9 cellular contexts compared by ENCODE assay signal in genomic region chr21:31872072-31872451, GRCh38. TPM values are rescaled to one million over a fixed set of nuclear protein-coding genes. Genes with fewer than 3 reads are reported as not detected.
DNase-seq lines count a peak whose midpoint lies in the region; ATAC-seq and TF ChIP-seq lines count a peak whose summit lies in the region.
"Had no signal": no experiment of that assay in that cellular context is flagged by ENCODE, and none has a peak within 500 bp of the region (broad histone marks: within the 10 kb centered on the region; RNA-seq: fewer than 3 reads in every experiment).

No MANE protein-coding gene starts in this region.

- no peak overlapping the region for H3K4me3 ChIP-seq in CD4-positive, alpha-beta memory T cell (ENCODE audit: low read length in 2 of 2)
- peak overlapping the region; percentile 73 for H3K4me3 ChIP-seq in NT2/D1 (ENCODE audit: insufficient read length, low read depth)
- H3K4me3 ChIP-seq in esophagus squamous epithelium = peak overlapping the region in 3 of 4 donors; percentile 54 to 79 (median 67)
- H3K4me3 ChIP-seq in osteoblast (ENCODE audit: insufficient read depth, low read length) = no peak overlapping the region

- peaks cover 33 to 44% of the 10 kb centered on the region in 2 donors for H3K27me3 Mint-ChIP-seq in CD4-positive, alpha-beta memory T cell

- no peaks in the 10 kb centered on the region for H3K9me3 Mint-ChIP-seq in CD4-positive, alpha-beta memory T cell

- peak overlapping the region; percentile 93 for H3K9ac ChIP-seq in NT2/D1 (ENCODE audit: insufficient read length, low read depth)

- TF ChIP-seq CTCF in esophagus squamous epithelium (IDR thresholded peaks at IDR 0.05) (no peak), osteoblast (IDR thresholded peaks at IDR 0.05; ENCODE audit: extremely low read depth, low read depth, low read length) (no peak)

- no peaks in the 10 kb centered on the region for H3K36me3 Mint-ChIP-seq in CD4-positive, alpha-beta memory T cell

- peaks cover 11% of the 10 kb centered on the region for H3K4me1 ChIP-seq in CD4-positive, alpha-beta memory T cell (ENCODE audit: insufficient read depth, low read length)
- peaks cover 5% of the 10 kb centered on the region for H3K4me1 ChIP-seq in NT2/D1 (ENCODE audit: insufficient read depth, insufficient read length)
- peaks cover 15 to 40% (median 16%) of the 10 kb centered on the region in 3 donors for H3K4me1 ChIP-seq in esophagus squamous epithelium
- H3K4me1 ChIP-seq in osteoblast (ENCODE audit: insufficient read depth, low read length) = no peaks in the 10 kb centered on the region

- no peak for DNase-seq in CD4-positive, alpha-beta memory T cell
- no peak for DNase-seq in NT2/D1 (ENCODE audit: low read depth, low spot score)
- no peak for DNase-seq in esophagus squamous epithelium (lab: John Stamatoyannopoulos, UW)
- peak; percentile 71 for DNase-seq in osteoblast (ENCODE audit: insufficient read length, low spot score, missing footprints)
- DNase-seq in stimulated activated CD4-positive, alpha-beta T cell treated with anti-CD3 and anti-CD28 coated beads, Interleukin-4, amount 100 ng/mL, for 4 hours = no peak
- no peak for DNase-seq in kidney glomerular epithelial cell (lab: John Stamatoyannopoulos, UW)
- DNase-seq in NCI-H187 treated with DMSO at 0.1 percent for 48 hours (lab: John Stamatoyannopoulos, UW) = no peak
- DNase-seq: NK-92 treated with Interleukin-12 subunit alpha and Interleukin-12 subunit beta, amount 100 ng/mL, for 24 hours had no signal

- H3K4me1 Mint-ChIP-seq in CD4-positive, alpha-beta memory T cell = peaks cover 4 to 23% (median 10%) of the 10 kb centered on the region in 4 donors

- no peak overlapping the region for H3K27ac ChIP-seq in CD4-positive, alpha-beta memory T cell (ENCODE audit: low read depth, low read length)
- no peak overlapping the region for H3K27ac ChIP-seq in esophagus squamous epithelium
- no peak overlapping the region for H3K27ac ChIP-seq in osteoblast (ENCODE audit: low read depth, low read length)

- intact Hi-C loops in CD4-positive, alpha-beta memory T cell (cut with micrococcal nuclease) = no loop called here
- intact Hi-C loops in esophagus squamous epithelium (cut with DNase I) = loop anchor here (10.0 kb wide), 1 partner anchor 143 kb away; no protein-coding TSS in a partner anchor

- H3K4me3 Mint-ChIP-seq in CD4-positive, alpha-beta memory T cell = peak overlapping the region; percentile 69 to 85 (median 78)

- no peaks in the 10 kb centered on the region for H3K9me3 ChIP-seq in CD4-positive, alpha-beta memory T cell (ENCODE audit: control insufficient read depth in 1 of 2, low read length in 2 of 2)
- H3K9me3 ChIP-seq in NT2/D1 (ENCODE audit: insufficient read depth, low read length) (peaks cover 6% of the 10 kb centered on the region; the same call in 1 of the 2 replicates), esophagus squamous epithelium (no peaks in the 10 kb centered on the region), osteoblast (ENCODE audit: low read depth, low read length) (no peaks in the 10 kb centered on the region)

- no peak overlapping the region for H3K27ac Mint-ChIP-seq in CD4-positive, alpha-beta memory T cell

- WGBS in esophagus squamous epithelium, 2 donors = 7 to 10% methylated on average over 8 to 12 of the region's 12 CpGs

- no peaks in the 10 kb centered on the region for H4K20me1 ChIP-seq in osteoblast (ENCODE audit: insufficient read depth, low read length)

- no peak overlapping the region for H3K4me2 ChIP-seq in osteoblast (ENCODE audit: insufficient read depth, low read length)

- no peak overlapping the region for H2AFZ ChIP-seq in osteoblast (ENCODE audit: low read length)

- H3K27me3 ChIP-seq in CD4-positive, alpha-beta memory T cell (ENCODE audit: insufficient read depth, low read length) = peaks cover 15% of the 10 kb centered on the region
- H3K27me3 ChIP-seq in NT2/D1 (ENCODE audit: insufficient read depth, insufficient read length) (peaks cover 19% of the 10 kb centered on the region), esophagus squamous epithelium (peaks cover 0 to 94% (median 0%) of the 10 kb centered on the region in 4 donors), osteoblast (ENCODE audit: insufficient read depth, low read length) (peaks cover 43% of the 10 kb centered on the region)

- H3K79me2 ChIP-seq in osteoblast (ENCODE audit: insufficient read depth, low read length) = no peaks in the 10 kb centered on the region

- POLR2A ChIA-PET in CD4-positive, alpha-beta memory T cell (lab: Charles Lee; ENCODE audit: partially characterized antibody) = no interaction called here

- CTCF ChIA-PET in CD4-positive, alpha-beta memory T cell (lab: Charles Lee; ENCODE audit: partially characterized antibody) = interaction anchor here (1.1 kb wide), 1 partner anchor 14 kb away, joined by 3 read pairs; no protein-coding TSS in a partner anchor

- no peaks in the 10 kb centered on the region for H3K36me3 ChIP-seq in CD4-positive, alpha-beta memory T cell (ENCODE audit: insufficient read depth, low read length)
- H3K36me3 ChIP-seq in NT2/D1 (ENCODE audit: insufficient read depth, insufficient read length, low read length) (peaks cover 16% of the 10 kb centered on the region), esophagus squamous epithelium (no peaks in the 10 kb centered on the region), osteoblast (ENCODE audit: insufficient read depth, low read length) (no peaks in the 10 kb centered on the region)

- ATAC-seq in GM18517 (IDR thresholded peaks at IDR 0.05; ENCODE audit: unreplicated experiment) = no peak

- TF ChIP-seq POLR2A in esophagus squamous epithelium (IDR thresholded peaks at IDR 0.05) = no peak

RNA-seq across cellular contexts. Expression of gene HUNK, which starts 0.8 kb away (rescaled TPM):
- under 1 TPM; 0.26 to 0.44 TPM for total RNA-seq in CD4-positive, alpha-beta memory T cell
- polyA plus RNA-seq in CD4-positive, alpha-beta memory T cell = under 1 TPM in 1 of 2 donors, not detected in 1; 0.07 TPM
- total RNA-seq in esophagus squamous epithelium (1 to 10 TPM in 1 of 4 donors, under 1 TPM in 3; under 0.01 to 2.8 (median 0.42) TPM), osteoblast (under 0.01 TPM in 2 replicates)

Comparison
In these comparisons a context has a peak if more than half of its experiments do, and no peak if none do; other contexts are left out.
1. H3K4me3 ChIP-seq: peak in NT2/D1 (single experiment) and esophagus squamous epithelium (3 of 4); none in CD4-positive, alpha-beta memory T cell (0 of 2) and osteoblast (single experiment).